1 cellular context compared by ENCODE assay signal in the genomic region with DNA sequence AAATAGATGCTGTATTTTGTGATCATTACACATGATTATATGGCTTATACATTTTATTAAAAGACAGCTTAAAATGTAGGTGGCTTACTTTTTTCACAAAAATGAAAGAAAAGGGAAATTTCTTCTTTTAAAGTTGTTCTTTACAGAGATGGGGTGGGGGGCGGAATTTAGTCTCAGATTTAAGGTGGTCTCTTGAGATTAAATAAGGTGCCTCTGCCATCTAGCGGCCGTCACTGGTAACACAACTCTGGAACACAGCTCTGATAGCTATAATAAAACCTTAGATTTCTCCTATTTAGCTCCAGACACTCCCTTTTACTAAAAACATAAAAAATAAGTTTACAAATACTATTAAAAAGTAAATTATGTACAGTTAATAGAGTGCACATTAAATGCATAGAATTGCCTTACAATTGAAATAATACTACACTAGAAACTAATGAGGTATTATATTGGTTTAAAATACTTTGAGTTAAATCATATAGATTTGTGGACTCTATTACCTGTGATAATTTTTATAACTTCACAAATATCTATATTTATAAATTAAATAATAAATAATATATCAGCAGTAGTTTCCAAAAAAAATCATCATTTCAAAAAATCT.
TF ChIP-seq lines count a peak whose summit lies in the region.

No MANE protein-coding gene starts in this region.

TF ChIP-seq in GM23338, 12 proteins besides CTCF, POLR2A, EP300 and RAD21 (continued from another document):
- TF ChIP-seq CREB1 (CRISPR knock-in tag; IDR thresholded peaks at IDR 0.05; ENCODE audit: low read depth), result no peak
TF ChIP-seq in GM23338: peak in this region for 0.
